ENCODE assay signal across 1 cellular context in the genomic region with DNA sequence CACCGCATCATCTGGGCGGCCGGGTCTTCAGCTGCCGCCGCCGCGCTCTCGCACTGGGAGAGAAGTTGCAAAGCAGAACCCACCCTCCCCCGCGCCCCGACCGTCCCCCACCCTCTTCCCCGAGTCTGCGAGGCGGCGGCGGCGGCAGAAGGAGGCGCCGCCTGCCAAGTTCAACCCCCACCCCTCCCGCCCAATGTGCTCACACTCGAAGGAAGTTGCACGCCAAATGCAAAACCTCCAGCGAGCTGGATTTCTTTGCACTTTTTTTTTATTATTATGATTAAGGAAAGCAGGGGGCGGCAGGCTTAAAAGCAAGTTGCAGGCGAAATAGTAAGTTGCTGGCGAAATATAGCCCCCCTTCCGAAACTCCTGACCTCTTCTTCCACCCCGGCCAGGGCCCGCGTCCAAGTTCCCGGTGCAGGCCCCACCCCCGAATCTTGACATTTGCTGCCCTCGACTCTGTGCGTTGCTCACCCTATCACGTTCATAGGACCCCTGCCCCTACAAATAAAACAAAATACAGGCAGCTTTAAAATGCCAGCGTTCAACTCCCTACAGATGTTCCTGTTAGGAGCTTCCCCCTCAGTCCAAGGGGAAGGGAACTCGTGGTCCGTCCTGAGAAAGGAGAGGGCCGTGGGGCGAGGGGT.
TF ChIP-seq lines count a peak whose summit lies in the region.

No MANE protein-coding gene starts in this region.

TF ChIP-seq in H1, 55 proteins besides CTCF, POLR2A, EP300 and RAD21 (continued from another document):
- TF ChIP-seq RXRA (IDR thresholded peaks at IDR 0.05; ENCODE audit: insufficient read depth, low read depth, low read length) (no peak), TAF7 (optimal IDR thresholded peaks at IDR 0.05; ENCODE audit: borderline replicate concordance, low read depth, low read length) (no peak), CBX5 (IDR thresholded peaks at IDR 0.05; ENCODE audit: low read depth, low read length) (no peak), SIN3A (conservative IDR thresholded peaks at IDR 0.05 in 1 of 2, IDR thresholded peaks at IDR 0.05 in 1 of 2; ENCODE audit: low read depth in 1 of 2, low read length in 2 of 2) (peak; percentile 29 to 36; a peak in 2 of 4 replicates), BRCA1 (IDR thresholded peaks at IDR 0.05; ENCODE audit: low read depth, low read length) (no peak), TCF12 (IDR thresholded peaks at IDR 0.05; ENCODE audit: low read depth, low read length) (no peak), HDAC2 (IDR thresholded peaks at IDR 0.05; ENCODE audit: borderline replicate concordance in 1 of 2, low read depth in 2 of 2, low read length in 2 of 2) (no peak), KDM4A (IDR thresholded peaks at IDR 0.05; ENCODE audit: low read depth, low read length, severe bottlenecking) (peak; percentile 20), GABPA (IDR thresholded peaks at IDR 0.05; ENCODE audit: borderline replicate concordance, insufficient read depth, low read length) (no peak), USF2 (IDR thresholded peaks at IDR 0.05; ENCODE audit: low read length) (no peak), SAP30 (IDR thresholded peaks at IDR 0.05; ENCODE audit: insufficient read depth, insufficient replicate concordance, low read length) (peak; percentile 55), FOSL1 (IDR thresholded peaks at IDR 0.05; ENCODE audit: insufficient read depth, low read depth, low read length) (no peak), CHD7 (IDR thresholded peaks at IDR 0.05; ENCODE audit: insufficient replicate concordance, low read length) (no peak)
